ENCODE assay signal across 1 cellular context in genomic region chr6:160081398-160081797, GRCh38.
A peak's percentile ranks its signal among the peaks of the same experiment; 100 is the strongest.
TF ChIP-seq lines count a peak whose summit lies in the region.

No MANE protein-coding gene starts in this region.

TF ChIP-seq in H1, 55 proteins besides CTCF, POLR2A, EP300 and RAD21:
- TF ChIP-seq TCF12 (IDR thresholded peaks at IDR 0.05; ENCODE audit: low read depth, low read length) (no peak), TEAD4 (IDR thresholded peaks at IDR 0.05; ENCODE audit: low read depth, low read length) (peak; percentile 21; the same call in 1 of the 2 replicates), SP1 (IDR thresholded peaks at IDR 0.05; ENCODE audit: low read depth, low read length) (0 out of 2 replicates have a peak, but pooled peaks have one; percentile 22), CEBPB (IDR thresholded peaks at IDR 0.05; ENCODE audit: low read depth, low read length) (no peak)
